Comparison of ENCODE assay signal across 9 cellular contexts in genomic region chr4:76199664-76200211, GRCh38. TPM values are rescaled to one million over a fixed set of nuclear protein-coding genes. Genes with fewer than 3 reads are reported as not detected.
DNase-seq lines count a peak whose midpoint lies in the region; ATAC-seq and TF ChIP-seq lines count a peak whose summit lies in the region.
"Had no signal": no experiment of that assay in that cellular context is flagged by ENCODE, and none has a peak within 500 bp of the region (broad histone marks: within the 10 kb centered on the region; RNA-seq: fewer than 3 reads in every experiment).

No MANE protein-coding gene starts in this region.

- ATAC-seq in GM18907 (IDR thresholded peaks at IDR 0.05; ENCODE audit: unreplicated experiment) (peak; percentile 92), HG03097 (IDR thresholded peaks at IDR 0.05; ENCODE audit: low FRiP score, unreplicated experiment) (peak; percentile 87), T-helper 17 cell (peak; percentile 77), sciatic nerve (peak; percentile 56)

- intact Hi-C loops in sciatic nerve (cut with DNase I): no loop called here

- DNase-seq in CD1c-positive myeloid dendritic cell (ENCODE audit: extremely low spot score) (peak; percentile 80), T-helper 17 cell (no peak), glutamatergic neuron (no peak), sciatic nerve (ENCODE audit: low spot score) (no peak), NCI-H2107 treated with DMSO at 0.1 percent for 48 hours (lab: John Stamatoyannopoulos, UW; ENCODE audit: unreplicated experiment) (no peak), DMS153 treated with DMSO at 0.1 percent for 48 hours (lab: John Stamatoyannopoulos, UW; ENCODE audit: unreplicated experiment) (no peak)

- H3K9me3 Mint-ChIP-seq in glutamatergic neuron (ENCODE audit: unreplicated experiment): peaks cover 13% of the 10 kb centered on the region

- no peak for TF ChIP-seq CTCF in glutamatergic neuron (IDR thresholded peaks at IDR 0.05; ENCODE audit: partially characterized antibody, unreplicated experiment)

- H3K36me3 Mint-ChIP-seq in T-helper 17 cell (ENCODE audit: low read depth) (peaks cover 2% of the 10 kb centered on the region), glutamatergic neuron (ENCODE audit: unreplicated experiment) (no peaks in the 10 kb centered on the region)

- H3K4me3 Mint-ChIP-seq in T-helper 17 cell (peak overlapping the region; percentile 43), glutamatergic neuron (ENCODE audit: unreplicated experiment) (peak overlapping the region; percentile 14)

- H3K27me3 Mint-ChIP-seq in T-helper 17 cell: no peaks in the 10 kb centered on the region
- peaks cover 7% of the 10 kb centered on the region for H3K27me3 Mint-ChIP-seq in glutamatergic neuron (ENCODE audit: unreplicated experiment)

- H3K27ac Mint-ChIP-seq in T-helper 17 cell (peak overlapping the region; percentile 79), glutamatergic neuron (ENCODE audit: unreplicated experiment) (peak overlapping the region; percentile 93)

- H3K4me1 Mint-ChIP-seq in T-helper 17 cell: peaks cover 27% of the 10 kb centered on the region
- peaks cover 55% of the 10 kb centered on the region for H3K4me1 Mint-ChIP-seq in glutamatergic neuron (ENCODE audit: low read depth, unreplicated experiment)

- H3K9me3 ChIP-seq in T-helper 17 cell (ENCODE audit: control insufficient read depth, low read length, poor library complexity, severe bottlenecking): no peaks in the 10 kb centered on the region

RNA-seq across cellular contexts. Expression of gene SCARB2, which starts 13.9 kb away (rescaled TPM):
- total RNA-seq in T-helper 17 cell: 10 to 100 TPM; 27.5 to 28.6 TPM
- total RNA-seq in glutamatergic neuron (ENCODE audit: unreplicated experiment): 330 TPM
- 145 TPM for total RNA-seq in sciatic nerve

RNA-seq across cellular contexts. Expression of gene NUP54, which starts 51.5 kb away (rescaled TPM):
- total RNA-seq in T-helper 17 cell (10 to 100 TPM; 63.2 to 93.1 TPM), glutamatergic neuron (ENCODE audit: unreplicated experiment) (43.4 TPM), sciatic nerve (50.8 TPM)

RNA-seq across cellular contexts. Expression of gene FAM47E, which starts 51.8 kb away (rescaled TPM):
- total RNA-seq in T-helper 17 cell (under 1 TPM in 1 of 2 donors, not detected in 1; 0.72 TPM), glutamatergic neuron (ENCODE audit: unreplicated experiment) (2.9 TPM), sciatic nerve (2.5 TPM)
- total RNA-seq: glomerular endothelial cell had no signal
